In the genomic region with DNA sequence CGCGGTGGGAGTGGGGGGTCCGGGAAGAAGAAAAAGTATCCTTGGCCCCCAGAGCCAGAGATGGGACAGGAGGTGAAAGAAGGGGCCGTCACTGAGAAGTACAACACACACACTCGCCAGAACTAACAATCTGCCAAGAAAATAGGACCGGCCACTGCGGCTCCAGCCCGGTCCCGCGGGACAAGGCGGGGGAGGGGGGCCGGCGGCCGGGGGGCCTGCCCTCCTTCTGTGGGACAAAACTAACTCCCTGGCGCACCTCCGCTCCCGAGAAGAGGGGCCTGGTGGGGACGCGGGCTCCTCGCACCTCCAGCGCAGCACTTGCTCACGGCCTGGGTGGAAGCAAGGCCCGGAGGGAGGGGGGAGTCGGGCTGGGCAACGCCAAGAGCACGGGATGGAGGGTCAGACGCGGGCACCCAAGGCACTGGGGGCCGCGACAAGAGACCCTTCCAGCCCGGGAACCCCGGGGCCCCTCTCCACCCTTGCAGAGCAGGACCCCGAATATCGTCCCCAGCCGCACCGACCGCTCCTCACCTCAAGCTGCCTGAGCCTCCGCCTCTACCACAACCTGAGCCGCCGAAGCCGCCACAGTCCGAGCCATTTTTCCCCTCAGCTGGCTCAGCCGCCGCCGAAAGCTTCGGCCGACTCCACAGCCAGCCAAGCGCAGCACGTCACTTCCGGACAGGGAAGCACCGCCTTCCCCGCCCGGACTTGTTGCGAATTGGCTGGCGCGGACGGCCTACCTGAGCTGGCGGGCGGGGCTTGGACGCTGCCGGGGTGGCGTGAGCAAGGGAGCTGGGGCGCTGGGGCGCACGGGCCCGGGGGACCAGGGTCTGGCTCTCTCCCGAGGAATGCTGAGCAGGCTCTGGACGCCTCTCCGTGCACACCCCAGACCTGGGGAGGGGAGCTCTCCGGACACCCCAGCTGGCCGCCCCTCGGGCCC, we compare ENCODE assay signal across 1 cellular context.
A peak's percentile ranks its signal among the peaks of the same experiment; 100 is the strongest.
TF ChIP-seq lines count a peak whose summit lies in the region.

A gene with protein sequence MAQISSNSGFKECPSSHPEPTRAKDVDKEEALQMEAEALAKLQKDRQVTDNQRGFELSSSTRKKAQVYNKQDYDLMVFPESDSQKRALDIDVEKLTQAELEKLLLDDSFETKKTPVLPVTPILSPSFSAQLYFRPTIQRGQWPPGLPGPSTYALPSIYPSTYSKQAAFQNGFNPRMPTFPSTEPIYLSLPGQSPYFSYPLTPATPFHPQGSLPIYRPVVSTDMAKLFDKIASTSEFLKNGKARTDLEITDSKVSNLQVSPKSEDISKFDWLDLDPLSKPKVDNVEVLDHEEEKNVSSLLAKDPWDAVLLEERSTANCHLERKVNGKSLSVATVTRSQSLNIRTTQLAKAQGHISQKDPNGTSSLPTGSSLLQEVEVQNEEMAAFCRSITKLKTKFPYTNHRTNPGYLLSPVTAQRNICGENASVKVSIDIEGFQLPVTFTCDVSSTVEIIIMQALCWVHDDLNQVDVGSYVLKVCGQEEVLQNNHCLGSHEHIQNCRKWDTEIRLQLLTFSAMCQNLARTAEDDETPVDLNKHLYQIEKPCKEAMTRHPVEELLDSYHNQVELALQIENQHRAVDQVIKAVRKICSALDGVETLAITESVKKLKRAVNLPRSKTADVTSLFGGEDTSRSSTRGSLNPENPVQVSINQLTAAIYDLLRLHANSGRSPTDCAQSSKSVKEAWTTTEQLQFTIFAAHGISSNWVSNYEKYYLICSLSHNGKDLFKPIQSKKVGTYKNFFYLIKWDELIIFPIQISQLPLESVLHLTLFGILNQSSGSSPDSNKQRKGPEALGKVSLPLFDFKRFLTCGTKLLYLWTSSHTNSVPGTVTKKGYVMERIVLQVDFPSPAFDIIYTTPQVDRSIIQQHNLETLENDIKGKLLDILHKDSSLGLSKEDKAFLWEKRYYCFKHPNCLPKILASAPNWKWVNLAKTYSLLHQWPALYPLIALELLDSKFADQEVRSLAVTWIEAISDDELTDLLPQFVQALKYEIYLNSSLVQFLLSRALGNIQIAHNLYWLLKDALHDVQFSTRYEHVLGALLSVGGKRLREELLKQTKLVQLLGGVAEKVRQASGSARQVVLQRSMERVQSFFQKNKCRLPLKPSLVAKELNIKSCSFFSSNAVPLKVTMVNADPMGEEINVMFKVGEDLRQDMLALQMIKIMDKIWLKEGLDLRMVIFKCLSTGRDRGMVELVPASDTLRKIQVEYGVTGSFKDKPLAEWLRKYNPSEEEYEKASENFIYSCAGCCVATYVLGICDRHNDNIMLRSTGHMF (N-terminal part only) (minus strand): TSS at position 670 of the 940 bp plus-strand sequence. CDS start 38,245 bp downstream, outside the sequence.

TF ChIP-seq in HepG2, 621 proteins besides CTCF, POLR2A, EP300 and RAD21 (continued from another document and continues in another):
- TF ChIP-seq, protein P1, sequence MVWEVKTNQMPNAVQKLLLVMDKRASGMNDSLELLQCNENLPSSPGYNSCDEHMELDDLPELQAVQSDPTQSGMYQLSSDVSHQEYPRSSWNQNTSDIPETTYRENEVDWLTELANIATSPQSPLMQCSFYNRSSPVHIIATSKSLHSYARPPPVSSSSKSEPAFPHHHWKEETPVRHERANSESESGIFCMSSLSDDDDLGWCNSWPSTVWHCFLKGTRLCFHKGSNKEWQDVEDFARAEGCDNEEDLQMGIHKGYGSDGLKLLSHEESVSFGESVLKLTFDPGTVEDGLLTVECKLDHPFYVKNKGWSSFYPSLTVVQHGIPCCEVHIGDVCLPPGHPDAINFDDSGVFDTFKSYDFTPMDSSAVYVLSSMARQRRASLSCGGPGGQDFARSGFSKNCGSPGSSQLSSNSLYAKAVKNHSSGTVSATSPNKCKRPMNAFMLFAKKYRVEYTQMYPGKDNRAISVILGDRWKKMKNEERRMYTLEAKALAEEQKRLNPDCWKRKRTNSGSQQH (CRISPR knock-in tag; IDR thresholded peaks at IDR 0.05; ENCODE audit: low read depth) = no peak; the same call in 1 of the 2 replicates
- TF ChIP-seq TCF12 (IDR thresholded peaks at IDR 0.05) = no peak
- TF ChIP-seq TCF12 (CRISPR knock-in tag; IDR thresholded peaks at IDR 0.05) = no peak
- no peak for TF ChIP-seq ZNF577 (CRISPR knock-in tag; IDR thresholded peaks at IDR 0.05; ENCODE audit: borderline replicate concordance, low read depth)
- TF ChIP-seq REPIN1 (CRISPR knock-in tag; IDR thresholded peaks at IDR 0.05; ENCODE audit: borderline replicate concordance, low read depth) = 0 out of 2 replicates have a peak, but pooled peaks have one; percentile 45
- no peak; the same call in none of the 2 replicates for TF ChIP-seq ETV6 (CRISPR knock-in tag; conservative IDR thresholded peaks at IDR 0.05)
- TF ChIP-seq, protein P2, sequence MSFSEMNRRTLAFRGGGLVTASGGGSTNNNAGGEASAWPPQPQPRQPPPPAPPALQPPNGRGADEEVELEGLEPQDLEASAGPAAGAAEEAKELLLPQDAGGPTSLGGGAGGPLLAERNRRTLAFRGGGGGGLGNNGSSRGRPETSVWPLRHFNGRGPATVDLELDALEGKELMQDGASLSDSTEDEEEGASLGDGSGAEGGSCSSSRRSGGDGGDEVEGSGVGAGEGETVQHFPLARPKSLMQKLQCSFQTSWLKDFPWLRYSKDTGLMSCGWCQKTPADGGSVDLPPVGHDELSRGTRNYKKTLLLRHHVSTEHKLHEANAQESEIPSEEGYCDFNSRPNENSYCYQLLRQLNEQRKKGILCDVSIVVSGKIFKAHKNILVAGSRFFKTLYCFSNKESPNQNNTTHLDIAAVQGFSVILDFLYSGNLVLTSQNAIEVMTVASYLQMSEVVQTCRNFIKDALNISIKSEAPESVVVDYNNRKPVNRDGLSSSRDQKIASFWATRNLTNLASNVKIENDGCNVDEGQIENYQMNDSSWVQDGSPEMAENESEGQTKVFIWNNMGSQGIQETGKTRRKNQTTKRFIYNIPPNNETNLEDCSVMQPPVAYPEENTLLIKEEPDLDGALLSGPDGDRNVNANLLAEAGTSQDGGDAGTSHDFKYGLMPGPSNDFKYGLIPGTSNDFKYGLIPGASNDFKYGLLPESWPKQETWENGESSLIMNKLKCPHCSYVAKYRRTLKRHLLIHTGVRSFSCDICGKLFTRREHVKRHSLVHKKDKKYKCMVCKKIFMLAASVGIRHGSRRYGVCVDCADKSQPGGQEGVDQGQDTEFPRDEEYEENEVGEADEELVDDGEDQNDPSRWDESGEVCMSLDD (CRISPR knock-in tag; IDR thresholded peaks at IDR 0.05; ENCODE audit: borderline replicate concordance) = peak; percentile 75; the same call in 1 of the 2 replicates
- peak; percentile 90 for TF ChIP-seq ZNF563 (CRISPR knock-in tag; IDR thresholded peaks at IDR 0.05)
- TF ChIP-seq NR2F6 (IDR thresholded peaks at IDR 0.05) = no peak
- TF ChIP-seq NR2F6 (CRISPR knock-in tag; IDR thresholded peaks at IDR 0.05) = peak; percentile 20; the same call in 1 of the 2 replicates
- no peak for TF ChIP-seq NCOR1 (IDR thresholded peaks at IDR 0.05; ENCODE audit: borderline replicate concordance, low read length)
- TF ChIP-seq ZNF430 (CRISPR knock-in tag; IDR thresholded peaks at IDR 0.05) = peak; percentile 90; the same call in 1 of the 2 replicates
- TF ChIP-seq ZEB1 (IDR thresholded peaks at IDR 0.05; ENCODE audit: insufficient replicate concordance, low read depth) = no peak
- TF ChIP-seq, protein P3, sequence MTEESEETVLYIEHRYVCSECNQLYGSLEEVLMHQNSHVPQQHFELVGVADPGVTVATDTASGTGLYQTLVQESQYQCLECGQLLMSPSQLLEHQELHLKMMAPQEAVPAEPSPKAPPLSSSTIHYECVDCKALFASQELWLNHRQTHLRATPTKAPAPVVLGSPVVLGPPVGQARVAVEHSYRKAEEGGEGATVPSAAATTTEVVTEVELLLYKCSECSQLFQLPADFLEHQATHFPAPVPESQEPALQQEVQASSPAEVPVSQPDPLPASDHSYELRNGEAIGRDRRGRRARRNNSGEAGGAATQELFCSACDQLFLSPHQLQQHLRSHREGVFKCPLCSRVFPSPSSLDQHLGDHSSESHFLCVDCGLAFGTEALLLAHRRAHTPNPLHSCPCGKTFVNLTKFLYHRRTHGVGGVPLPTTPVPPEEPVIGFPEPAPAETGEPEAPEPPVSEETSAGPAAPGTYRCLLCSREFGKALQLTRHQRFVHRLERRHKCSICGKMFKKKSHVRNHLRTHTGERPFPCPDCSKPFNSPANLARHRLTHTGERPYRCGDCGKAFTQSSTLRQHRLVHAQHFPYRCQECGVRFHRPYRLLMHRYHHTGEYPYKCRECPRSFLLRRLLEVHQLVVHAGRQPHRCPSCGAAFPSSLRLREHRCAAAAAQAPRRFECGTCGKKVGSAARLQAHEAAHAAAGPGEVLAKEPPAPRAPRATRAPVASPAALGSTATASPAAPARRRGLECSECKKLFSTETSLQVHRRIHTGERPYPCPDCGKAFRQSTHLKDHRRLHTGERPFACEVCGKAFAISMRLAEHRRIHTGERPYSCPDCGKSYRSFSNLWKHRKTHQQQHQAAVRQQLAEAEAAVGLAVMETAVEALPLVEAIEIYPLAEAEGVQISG (CRISPR knock-in tag; IDR thresholded peaks at IDR 0.05) = peak; percentile 59; the same call in 1 of the 2 replicates
- peak; percentile 28; the same call in 1 of the 2 replicates for TF ChIP-seq POLR2AphosphoS2 (IDR thresholded peaks at IDR 0.05; ENCODE audit: low read depth, low read length)
- TF ChIP-seq, protein P4, sequence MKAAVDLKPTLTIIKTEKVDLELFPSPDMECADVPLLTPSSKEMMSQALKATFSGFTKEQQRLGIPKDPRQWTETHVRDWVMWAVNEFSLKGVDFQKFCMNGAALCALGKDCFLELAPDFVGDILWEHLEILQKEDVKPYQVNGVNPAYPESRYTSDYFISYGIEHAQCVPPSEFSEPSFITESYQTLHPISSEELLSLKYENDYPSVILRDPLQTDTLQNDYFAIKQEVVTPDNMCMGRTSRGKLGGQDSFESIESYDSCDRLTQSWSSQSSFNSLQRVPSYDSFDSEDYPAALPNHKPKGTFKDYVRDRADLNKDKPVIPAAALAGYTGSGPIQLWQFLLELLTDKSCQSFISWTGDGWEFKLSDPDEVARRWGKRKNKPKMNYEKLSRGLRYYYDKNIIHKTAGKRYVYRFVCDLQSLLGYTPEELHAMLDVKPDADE (CRISPR knock-in tag; IDR thresholded peaks at IDR 0.05) = no peak
- TF ChIP-seq HNF4A (CRISPR knock-in tag; IDR thresholded peaks at IDR 0.05) = no peak; the same call in 1 of the 2 replicates
- 0 out of 2 replicates have a peak, but pooled peaks have one; percentile 36 for TF ChIP-seq PCBP1 (IDR thresholded peaks at IDR 0.05; ENCODE audit: borderline replicate concordance, low read depth, low read length)
- 0 out of 2 replicates have a peak, but pooled peaks have one; percentile 56 for TF ChIP-seq ZIK1 (CRISPR knock-in tag; IDR thresholded peaks at IDR 0.05; ENCODE audit: borderline replicate concordance, low read depth)
- TF ChIP-seq, protein P5, sequence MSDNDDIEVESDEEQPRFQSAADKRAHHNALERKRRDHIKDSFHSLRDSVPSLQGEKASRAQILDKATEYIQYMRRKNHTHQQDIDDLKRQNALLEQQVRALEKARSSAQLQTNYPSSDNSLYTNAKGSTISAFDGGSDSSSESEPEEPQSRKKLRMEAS (IDR thresholded peaks at IDR 0.05) = peak; percentile 43; the same call in 1 of the 2 replicates
- TF ChIP-seq PAX8 (CRISPR knock-in tag; IDR thresholded peaks at IDR 0.05; ENCODE audit: borderline replicate concordance) = no peak
- TF ChIP-seq BHLHE40 (IDR thresholded peaks at IDR 0.05; ENCODE audit: low read length) = peak; percentile 74
- 0 out of 2 replicates have a peak, but pooled peaks have one; percentile 54 for TF ChIP-seq ZNF850 (CRISPR knock-in tag; conservative IDR thresholded peaks at IDR 0.05)
- TF ChIP-seq, protein P6, sequence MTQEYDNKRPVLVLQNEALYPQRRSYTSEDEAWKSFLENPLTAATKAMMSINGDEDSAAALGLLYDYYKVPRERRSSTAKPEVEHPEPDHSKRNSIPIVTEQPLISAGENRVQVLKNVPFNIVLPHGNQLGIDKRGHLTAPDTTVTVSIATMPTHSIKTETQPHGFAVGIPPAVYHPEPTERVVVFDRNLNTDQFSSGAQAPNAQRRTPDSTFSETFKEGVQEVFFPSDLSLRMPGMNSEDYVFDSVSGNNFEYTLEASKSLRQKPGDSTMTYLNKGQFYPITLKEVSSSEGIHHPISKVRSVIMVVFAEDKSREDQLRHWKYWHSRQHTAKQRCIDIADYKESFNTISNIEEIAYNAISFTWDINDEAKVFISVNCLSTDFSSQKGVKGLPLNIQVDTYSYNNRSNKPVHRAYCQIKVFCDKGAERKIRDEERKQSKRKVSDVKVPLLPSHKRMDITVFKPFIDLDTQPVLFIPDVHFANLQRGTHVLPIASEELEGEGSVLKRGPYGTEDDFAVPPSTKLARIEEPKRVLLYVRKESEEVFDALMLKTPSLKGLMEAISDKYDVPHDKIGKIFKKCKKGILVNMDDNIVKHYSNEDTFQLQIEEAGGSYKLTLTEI (CRISPR knock-in tag; conservative IDR thresholded peaks at IDR 0.05) = no peak
- TF ChIP-seq, protein P7, sequence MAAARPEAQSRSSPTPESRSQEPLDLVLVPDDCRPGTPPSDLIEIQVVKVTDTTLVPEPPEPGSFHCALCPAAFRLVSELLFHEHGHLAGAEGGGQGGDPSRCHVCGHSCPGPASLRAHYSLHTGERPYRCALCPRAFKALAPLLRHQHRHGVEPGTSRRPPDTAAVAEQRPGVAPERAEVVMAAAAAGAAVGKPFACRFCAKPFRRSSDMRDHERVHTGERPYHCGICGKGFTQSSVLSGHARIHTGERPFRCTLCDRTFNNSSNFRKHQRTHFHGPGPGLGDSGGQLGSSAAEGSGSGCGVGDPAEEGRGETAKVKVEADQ (CRISPR knock-in tag; IDR thresholded peaks at IDR 0.05; ENCODE audit: borderline replicate concordance) = no peak; the same call in 1 of the 2 replicates
- TF ChIP-seq, protein P8, sequence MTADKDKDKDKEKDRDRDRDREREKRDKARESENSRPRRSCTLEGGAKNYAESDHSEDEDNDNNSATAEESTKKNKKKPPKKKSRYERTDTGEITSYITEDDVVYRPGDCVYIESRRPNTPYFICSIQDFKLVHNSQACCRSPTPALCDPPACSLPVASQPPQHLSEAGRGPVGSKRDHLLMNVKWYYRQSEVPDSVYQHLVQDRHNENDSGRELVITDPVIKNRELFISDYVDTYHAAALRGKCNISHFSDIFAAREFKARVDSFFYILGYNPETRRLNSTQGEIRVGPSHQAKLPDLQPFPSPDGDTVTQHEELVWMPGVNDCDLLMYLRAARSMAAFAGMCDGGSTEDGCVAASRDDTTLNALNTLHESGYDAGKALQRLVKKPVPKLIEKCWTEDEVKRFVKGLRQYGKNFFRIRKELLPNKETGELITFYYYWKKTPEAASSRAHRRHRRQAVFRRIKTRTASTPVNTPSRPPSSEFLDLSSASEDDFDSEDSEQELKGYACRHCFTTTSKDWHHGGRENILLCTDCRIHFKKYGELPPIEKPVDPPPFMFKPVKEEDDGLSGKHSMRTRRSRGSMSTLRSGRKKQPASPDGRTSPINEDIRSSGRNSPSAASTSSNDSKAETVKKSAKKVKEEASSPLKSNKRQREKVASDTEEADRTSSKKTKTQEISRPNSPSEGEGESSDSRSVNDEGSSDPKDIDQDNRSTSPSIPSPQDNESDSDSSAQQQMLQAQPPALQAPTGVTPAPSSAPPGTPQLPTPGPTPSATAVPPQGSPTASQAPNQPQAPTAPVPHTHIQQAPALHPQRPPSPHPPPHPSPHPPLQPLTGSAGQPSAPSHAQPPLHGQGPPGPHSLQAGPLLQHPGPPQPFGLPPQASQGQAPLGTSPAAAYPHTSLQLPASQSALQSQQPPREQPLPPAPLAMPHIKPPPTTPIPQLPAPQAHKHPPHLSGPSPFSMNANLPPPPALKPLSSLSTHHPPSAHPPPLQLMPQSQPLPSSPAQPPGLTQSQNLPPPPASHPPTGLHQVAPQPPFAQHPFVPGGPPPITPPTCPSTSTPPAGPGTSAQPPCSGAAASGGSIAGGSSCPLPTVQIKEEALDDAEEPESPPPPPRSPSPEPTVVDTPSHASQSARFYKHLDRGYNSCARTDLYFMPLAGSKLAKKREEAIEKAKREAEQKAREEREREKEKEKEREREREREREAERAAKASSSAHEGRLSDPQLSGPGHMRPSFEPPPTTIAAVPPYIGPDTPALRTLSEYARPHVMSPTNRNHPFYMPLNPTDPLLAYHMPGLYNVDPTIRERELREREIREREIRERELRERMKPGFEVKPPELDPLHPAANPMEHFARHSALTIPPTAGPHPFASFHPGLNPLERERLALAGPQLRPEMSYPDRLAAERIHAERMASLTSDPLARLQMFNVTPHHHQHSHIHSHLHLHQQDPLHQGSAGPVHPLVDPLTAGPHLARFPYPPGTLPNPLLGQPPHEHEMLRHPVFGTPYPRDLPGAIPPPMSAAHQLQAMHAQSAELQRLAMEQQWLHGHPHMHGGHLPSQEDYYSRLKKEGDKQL (CRISPR knock-in tag; IDR thresholded peaks at IDR 0.05; ENCODE audit: low read depth) = no peak
